23 cellular contexts compared by ENCODE assay signal in genomic region chr4:22677780-22678179, GRCh38. TPM values are rescaled to one million over a fixed set of nuclear protein-coding genes. Genes with fewer than 3 reads are reported as not detected.
DNase-seq lines count a peak whose midpoint lies in the region; ATAC-seq and TF ChIP-seq lines count a peak whose summit lies in the region.
"Had no signal": no experiment of that assay in that cellular context is flagged by ENCODE, and none has a peak within 500 bp of the region (broad histone marks: within the 10 kb centered on the region; RNA-seq: fewer than 3 reads in every experiment).

No MANE protein-coding gene starts in this region.

- H3K36me3 Mint-ChIP-seq in H9 (ENCODE audit: insufficient read depth in 1 of 3, low read depth in 3 of 3) = no peaks in the 10 kb centered on the region; a peak in 1 of 7 replicates
- H3K36me3 Mint-ChIP-seq in central memory CD8-positive, alpha-beta T cell (ENCODE audit: insufficient read depth) = peaks cover 2% of the 10 kb centered on the region
- no peaks in the 10 kb centered on the region for H3K36me3 Mint-ChIP-seq in naive thymus-derived CD8-positive, alpha-beta T cell
- H3K36me3 Mint-ChIP-seq: CD14-positive monocyte; CD8-positive, alpha-beta memory T cell had no signal

- H3K4me3 ChIP-seq in tibial artery = no peak overlapping the region
- H3K4me3 ChIP-seq: A549; BLaER1 treated with 17β-estradiol and CSF1 and Interleukin-3, amounts not matched to agents 10 nM and 100 nM; GM12878 had no signal

- no peak overlapping the region for H2BK120ac ChIP-seq in H9 (ENCODE audit: low read depth, low read length, poor library complexity, severe bottlenecking)

- no peak overlapping the region for H3K4ac ChIP-seq in H9 (ENCODE audit: low read depth, low read length)

- no peak overlapping the region for H3K4me3 Mint-ChIP-seq in H9
- no peak overlapping the region for H3K4me3 Mint-ChIP-seq in central memory CD8-positive, alpha-beta T cell
- peak overlapping the region in 2 of 10 donors; percentile 29 to 30 for H3K4me3 Mint-ChIP-seq in naive thymus-derived CD8-positive, alpha-beta T cell
- H3K4me3 Mint-ChIP-seq: CD14-positive monocyte; CD4-positive, alpha-beta T cell; CD8-positive, alpha-beta memory T cell had no signal

- H2BK20ac ChIP-seq in H9 (ENCODE audit: low read depth, low read length, poor library complexity, severe bottlenecking) = no peak overlapping the region

- H3K9me3 ChIP-seq in H9 (ENCODE audit: control insufficient read depth, low read depth, low read length) (no peaks in the 10 kb centered on the region), tibial artery (no peaks in the 10 kb centered on the region)
- H3K9me3 ChIP-seq: A549; BE2C; BLaER1 treated with 17β-estradiol and CSF1 and Interleukin-3, amounts not matched to agents 10 nM and 100 nM had no signal

- H2AK5ac ChIP-seq in H9 (ENCODE audit: insufficient read length, low read length) = no peak overlapping the region

- H3K18ac ChIP-seq in H9 (ENCODE audit: insufficient read length, low read depth, low read length) = no peak overlapping the region

- TF ChIP-seq CTCF in H9 (conservative IDR thresholded peaks at IDR 0.05) = no peak
- TF ChIP-seq CTCF in tibial artery (IDR thresholded peaks at IDR 0.05) = no peak

- H3K4me1 Mint-ChIP-seq in H9 = peaks cover 14 to 19% of the 10 kb centered on the region in 2 experiments
- peaks cover 17% of the 10 kb centered on the region for H3K4me1 Mint-ChIP-seq in central memory CD8-positive, alpha-beta T cell
- H3K4me1 Mint-ChIP-seq in naive thymus-derived CD8-positive, alpha-beta T cell = peaks cover 25 to 65% (median 55%) of the 10 kb centered on the region in 4 donors

- no peaks in the 10 kb centered on the region for H4K20me1 ChIP-seq in H9 (ENCODE audit: control insufficient read depth, insufficient read depth, insufficient read length)
- H4K20me1 ChIP-seq: BLaER1 treated with 17β-estradiol and CSF1 and Interleukin-3, amounts not matched to agents 10 nM and 100 nM had no signal

- intact Hi-C loops in tibial artery (cut with DNase I; ENCODE audit: low total_unique reads) = no loop called here

- H2BK15ac ChIP-seq in H9 (ENCODE audit: low read depth, low read length) = no peak overlapping the region

- no peak overlapping the region for H3K23ac ChIP-seq in H9 (ENCODE audit: insufficient read length, low read depth, low read length)

- no peak overlapping the region for H3K14ac ChIP-seq in H9 (ENCODE audit: insufficient read depth, low read length)

- H3T11ph ChIP-seq in H9 (ENCODE audit: low read length) = no peak overlapping the region

- H3K23me2 ChIP-seq in H9 (ENCODE audit: insufficient read length, low read depth, low read length, poor library complexity, severe bottlenecking) = no peaks in the 10 kb centered on the region

- no peak overlapping the region for H4K8ac ChIP-seq in H9 (replicated peaks; ENCODE audit: insufficient read length, low read depth, low read length)

- H3K9ac ChIP-seq in H9 (ENCODE audit: extremely low read depth, insufficient read length, low read length) = no peak overlapping the region
- H3K9ac ChIP-seq: BLaER1 treated with 17β-estradiol and CSF1 and Interleukin-3, amounts not matched to agents 10 nM and 100 nM had no signal

- H3K27ac ChIP-seq in H9 (ENCODE audit: insufficient read length, low read depth, low read length) = no peak overlapping the region
- H3K27ac ChIP-seq in tibial artery = peak overlapping the region; percentile 32 to 71
- H3K27ac ChIP-seq: A549; BLaER1 treated with 17β-estradiol and CSF1 and Interleukin-3, amounts not matched to agents 10 nM and 100 nM had no signal

- H3K56ac ChIP-seq in H9 (ENCODE audit: insufficient read length, low read depth, low read length) = no peak overlapping the region

- H3K79me2 ChIP-seq in H9 (ENCODE audit: insufficient read depth, low read length) = no peaks in the 10 kb centered on the region

- H3K79me1 ChIP-seq in H9 (ENCODE audit: insufficient read depth, low read depth, low read length, poor library complexity, severe bottlenecking) = no peaks in the 10 kb centered on the region

- WGBS in H9 (ENCODE audit: extremely low coverage, insufficient read length, low lambda C conversion rate) = no CpG with 5 or more reads among the region's 1 CpG

- H4K91ac ChIP-seq in H9 (ENCODE audit: insufficient read length, low read depth, low read length) = no peak overlapping the region

- DNase-seq in H9 (no peak), tibial artery (no peak), HPDE6-E6E7 (ENCODE audit: extremely low spot score) (no peak), kidney glomerular epithelial cell (lab: John Stamatoyannopoulos, UW) (no peak)
- DNase-seq in central memory CD8-positive, alpha-beta T cell (ENCODE audit: low spot score in 2 of 2) = no peak
- no peak for DNase-seq in naive thymus-derived CD8-positive, alpha-beta T cell
- no peak for DNase-seq in stimulated activated CD4-positive, alpha-beta T cell treated with anti-CD3 and anti-CD28 coated beads, Interleukin-15, amount 100 ng/mL, for 24 hours
- DNase-seq: 8988T; ACHN; AML-193; BE2C; CD4-positive, alpha-beta T cell; CD8-positive, alpha-beta memory T cell; DMS 273 treated with DMSO at 0.1 percent for 48 hours; DMS79; EL; GDM1; GOT3; HCEC 1CT had no signal

- peak overlapping the region in 2 of 3 experiments; percentile 34 to 41; a peak in 2 of 7 replicates for H3K27ac Mint-ChIP-seq in H9
- H3K27ac Mint-ChIP-seq in central memory CD8-positive, alpha-beta T cell (ENCODE audit: low read depth) = peak overlapping the region; percentile 6
- H3K27ac Mint-ChIP-seq in naive thymus-derived CD8-positive, alpha-beta T cell = peak overlapping the region in 6 of 10 donors; percentile 12 to 81 (median 64)
- H3K27ac Mint-ChIP-seq: CD14-positive monocyte; CD4-positive, alpha-beta T cell; CD8-positive, alpha-beta memory T cell had no signal

- no peak overlapping the region for H4K5ac ChIP-seq in H9 (ENCODE audit: insufficient read length, low read depth, low read length)

- no peak overlapping the region for H3K4me2 ChIP-seq in H9 (ENCODE audit: insufficient read depth, insufficient read length, low read length)
- H3K4me2 ChIP-seq: A549; BLaER1 treated with 17β-estradiol and CSF1 and Interleukin-3, amounts not matched to agents 10 nM and 100 nM had no signal

- H3K36me3 ChIP-seq in tibial artery = no peaks in the 10 kb centered on the region
- H3K36me3 ChIP-seq: BE2C; BLaER1 treated with 17β-estradiol and CSF1 and Interleukin-3, amounts not matched to agents 10 nM and 100 nM had no signal

- ATAC-seq in central memory CD8-positive, alpha-beta T cell (replicated peaks; ENCODE audit: extremely low read depth, poor library complexity, severe bottlenecking) = no peak
- no peak for ATAC-seq in naive thymus-derived CD8-positive, alpha-beta T cell
- ATAC-seq: A549, GM12878 had no signal

- H3K27me3 ChIP-seq in H9 (ENCODE audit: insufficient read depth, low read length) (no peaks in the 10 kb centered on the region), tibial artery (no peaks in the 10 kb centered on the region)
- H3K27me3 ChIP-seq: BLaER1 treated with 17β-estradiol and CSF1 and Interleukin-3, amounts not matched to agents 10 nM and 100 nM had no signal

- POLR2A ChIA-PET in naive thymus-derived CD8-positive, alpha-beta T cell (lab: Charles Lee) = no interaction called here

- no peaks in the 10 kb centered on the region for H3K4me1 ChIP-seq in H9 (ENCODE audit: insufficient read depth, low read length)
- peaks cover 0 to 40% (median 23%) of the 10 kb centered on the region in 4 donors for H3K4me1 ChIP-seq in tibial artery
- H3K4me1 ChIP-seq: A549, BE2C had no signal

- no peaks in the 10 kb centered on the region for H3K27me3 Mint-ChIP-seq in H9 (ENCODE audit: low read depth)
- no peaks in the 10 kb centered on the region for H3K27me3 Mint-ChIP-seq in central memory CD8-positive, alpha-beta T cell
- H3K27me3 Mint-ChIP-seq in naive thymus-derived CD8-positive, alpha-beta T cell = no peaks in the 10 kb centered on the region
- H3K27me3 Mint-ChIP-seq: CD4-positive, alpha-beta T cell had no signal

- H2AFZ ChIP-seq in H9 (ENCODE audit: low read length) = no peak overlapping the region

- H3K9me3 Mint-ChIP-seq in H9 = no peaks in the 10 kb centered on the region
- H3K9me3 Mint-ChIP-seq in central memory CD8-positive, alpha-beta T cell = no peaks in the 10 kb centered on the region
- H3K9me3 Mint-ChIP-seq in naive thymus-derived CD8-positive, alpha-beta T cell = peaks cover 0 to 2% (median 0%) of the 10 kb centered on the region in 9 donors
- H3K9me3 Mint-ChIP-seq: CD4-positive, alpha-beta T cell had no signal

- no peak overlapping the region for H2BK5ac ChIP-seq in H9 (ENCODE audit: insufficient read length, low read length)

- H2BK12ac ChIP-seq in H9 (ENCODE audit: insufficient read length, low read depth, low read length) = no peak overlapping the region

RNA-seq across cellular contexts. Expression of gene GBA3, which starts 15.0 kb away (rescaled TPM):
- total RNA-seq in H9 (2021) = not detected in 2 replicates
- total RNA-seq in naive thymus-derived CD8-positive, alpha-beta T cell = not detected
- polyA plus RNA-seq in naive thymus-derived CD8-positive, alpha-beta T cell = under 1 TPM in 2 of 3 donors, not detected in 1; 0.07 to 0.21 TPM
- total RNA-seq: CD4-positive, alpha-beta T cell; CD8-positive, alpha-beta memory T cell had no signal
- polyA plus RNA-seq: A549; CD14-positive monocyte; CD8-positive, alpha-beta memory T cell had no signal

Comparison
In these comparisons a context has a peak if more than half of its experiments do, and no peak if none do; other contexts are left out.
1. H3K27ac Mint-ChIP-seq: peak in every context shown above with its lines; median percentile 64 in naive thymus-derived CD8-positive, alpha-beta T cell; 38 in H9; 6 in central memory CD8-positive, alpha-beta T cell.